Comparison of ENCODE assay signal across 24 cellular contexts in the genomic region with DNA sequence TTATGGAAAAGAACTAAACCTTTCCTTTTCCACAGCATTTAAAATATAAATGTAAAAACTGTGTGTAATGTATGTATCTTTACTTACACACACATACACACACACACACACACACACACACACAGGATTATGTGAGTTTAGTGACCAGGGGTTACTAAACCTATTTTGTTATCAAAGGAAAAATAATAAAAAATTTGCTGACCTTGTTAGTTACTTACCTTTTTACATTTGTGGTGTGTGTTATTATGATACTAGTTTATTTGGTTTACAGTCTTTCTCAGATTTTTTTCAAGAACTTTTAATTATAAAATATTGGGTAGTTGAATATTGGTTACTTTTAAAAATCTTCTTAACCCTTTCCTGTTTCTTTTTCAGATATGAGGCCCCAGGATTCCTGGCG. TPM values are rescaled to one million over a fixed set of nuclear protein-coding genes. Genes with fewer than 3 reads are reported as not detected.
DNase-seq lines count a peak whose midpoint lies in the region; ATAC-seq, FAIRE-seq and TF ChIP-seq lines count a peak whose summit lies in the region.
"Had no signal": no experiment of that assay in that cellular context is flagged by ENCODE, and none has a peak within 500 bp of the region (broad histone marks: within the 10 kb centered on the region; RNA-seq: fewer than 3 reads in every experiment).

No MANE protein-coding gene starts in this region.

- peaks cover 3% of the 10 kb centered on the region; the same call in 1 of the 2 replicates for H3K9me1 ChIP-seq in IMR-90 (ENCODE audit: insufficient read depth, low read length)
- H3K9me1 ChIP-seq in K562 (ENCODE audit: control insufficient read depth, insufficient read depth, low read length): no peaks in the 10 kb centered on the region

- no peak overlapping the region for H4K5ac ChIP-seq in IMR-90 (ENCODE audit: low read depth, low read length)

- BruUV-seq in IMR-90 (replicated peaks; lab: Mats Ljungman, UMichigan) (no TSS peak), K562 (replicated peaks; lab: Mats Ljungman, UMichigan) (no TSS peak)

- H3K9me3 ChIP-seq in IMR-90 (ENCODE audit: control insufficient read depth, insufficient read depth, low read length) (no peaks in the 10 kb centered on the region), K562 (replicated peaks; ENCODE audit: control insufficient read depth, insufficient read depth, low read depth, low read length) (no peaks in the 10 kb centered on the region), pancreas (no peaks in the 10 kb centered on the region)
- H3K9me3 ChIP-seq: BE2C; BLaER1 treated with 17β-estradiol and CSF1 and Interleukin-3, amounts not matched to agents 10 nM and 100 nM had no signal

- no peak overlapping the region for H3K27ac ChIP-seq in IMR-90 (ENCODE audit: insufficient read depth, low read length)
- no peak overlapping the region for H3K27ac ChIP-seq in K562 (ENCODE audit: extremely low read depth, low read depth, low read length)
- H3K27ac ChIP-seq in pancreas: no peak overlapping the region
- H3K27ac ChIP-seq: BLaER1 treated with 17β-estradiol and CSF1 and Interleukin-3, amounts not matched to agents 10 nM and 100 nM; GM23248 had no signal

- intact Hi-C loops in IMR-90 (cut with micrococcal nuclease) (no loop called here), K562 (cut with micrococcal nuclease) (no loop called here), pancreas (cut with DNase I) (no loop called here)

- no CpG with 5 or more reads among the region's 1 CpG for WGBS in IMR-90 (ENCODE audit: extremely low coverage in 2 of 2, insufficient read length in 1 of 2), 2 experiments
- 100% methylated on average over 1 of the region's 1 CpG for WGBS in K562 (ENCODE audit: insufficient coverage, low coverage, missing lambda C conversion rate)
- 98 to 100% methylated on average over 1 of the region's 1 CpG for WGBS in pancreas, 2 donors

- H3K4me2 ChIP-seq in IMR-90 (ENCODE audit: low read depth, low read length): no peak overlapping the region
- H3K4me2 ChIP-seq in K562 (ENCODE audit: insufficient read depth, low read length): no peak overlapping the region
- H3K4me2 ChIP-seq: BLaER1 treated with 17β-estradiol and CSF1 and Interleukin-3, amounts not matched to agents 10 nM and 100 nM had no signal

- no peak overlapping the region for H2BK120ac ChIP-seq in IMR-90 (ENCODE audit: low read depth, low read length)

- POLR2A ChIA-PET in IMR-90 (lab: Charles Lee; ENCODE audit: unreplicated experiment) (no interaction called here), K562 (lab: Yijun Ruan, JAX) (no interaction called here)

- H2BK15ac ChIP-seq in IMR-90 (ENCODE audit: low read depth, low read length): no peak overlapping the region

- no peak overlapping the region for H3K4me3 ChIP-seq in IMR-90 (ENCODE audit: insufficient read depth, low read depth, low read length)
- H3K4me3 ChIP-seq in K562: no peak overlapping the region
- H3K4me3 ChIP-seq in pancreas: no peak overlapping the region
- H3K4me3 ChIP-seq: BLaER1 treated with 17β-estradiol and CSF1 and Interleukin-3, amounts not matched to agents 10 nM and 100 nM; GM23248 had no signal

- DNase-seq in IMR-90: no peak
- DNase-seq in K562 (ENCODE audit: extremely low read depth in 1 of 4, low spot score in 3 of 4): no peak
- DNase-seq in Ammon's horn (ENCODE audit: low spot score): no peak
- DNase-seq in pancreas: no peak
- DNase-seq: BE2C; CD4-positive, alpha-beta T cell; CD8-positive, alpha-beta memory T cell; DMS 273 treated with DMSO at 0.1 percent for 48 hours; DMS79; EL; GF-D8; GM23248; H9; HFFc6 had no signal

- no peak overlapping the region for H2BK5ac ChIP-seq in IMR-90 (ENCODE audit: low read depth, low read length, poor library complexity, severe bottlenecking)

- no peak for TF ChIP-seq CTCF in IMR-90 (conservative IDR thresholded peaks at IDR 0.05; ENCODE audit: low read depth, low read length)
- no peak for TF ChIP-seq CTCF in K562 (IDR thresholded peaks at IDR 0.05 in 2 of 3, conservative IDR thresholded peaks at IDR 0.05 in 1 of 3; ENCODE audit: insufficient read depth in 2 of 3, low read depth in 1 of 3, low read length in 3 of 3)
- TF ChIP-seq CTCF in pancreas (IDR thresholded peaks at IDR 0.05): no peak

- CTCF ChIA-PET in IMR-90 (lab: Yijun Ruan, JAX) (no interaction called here), K562 (lab: Yijun Ruan, JAX; ENCODE audit: low intra/inter-chr PET ratio) (no interaction called here)

- no peak overlapping the region for H4K91ac ChIP-seq in IMR-90 (ENCODE audit: insufficient read depth, low read depth, low read length)

- peaks cover 8% of the 10 kb centered on the region; the same call in 1 of the 2 replicates for H4K20me1 ChIP-seq in IMR-90 (ENCODE audit: insufficient read depth, low read length)
- no peaks in the 10 kb centered on the region for H4K20me1 ChIP-seq in K562 (replicated peaks; ENCODE audit: control insufficient read depth, insufficient read depth, low read length)

- H3K36me3 ChIP-seq in IMR-90 (ENCODE audit: control insufficient read depth, insufficient read depth, low read length) (peaks cover 15% of the 10 kb centered on the region), K562 (ENCODE audit: control insufficient read depth, insufficient read depth, low read length) (peaks cover 49% of the 10 kb centered on the region), pancreas (peaks cover 0 to 27% (median 8%) of the 10 kb centered on the region in 3 donors)

- dilution Hi-C loops in IMR-90 (cut with HindIII; ENCODE audit: low sequenced_read_pairs, unreplicated experiment): no loop called here

- H3K9ac ChIP-seq in IMR-90 (ENCODE audit: low read depth, low read length) (no peak overlapping the region), K562 (ENCODE audit: insufficient read depth in 1 of 2, low read depth in 2 of 2, low read length in 2 of 2) (no peak overlapping the region)
- H3K9ac ChIP-seq: BLaER1 treated with 17β-estradiol and CSF1 and Interleukin-3, amounts not matched to agents 10 nM and 100 nM; GM23248 had no signal

- H2AFZ ChIP-seq in IMR-90 (replicated peaks; ENCODE audit: low read length, poor library complexity) (no peak overlapping the region), K562 (ENCODE audit: low read depth, low read length) (no peak overlapping the region)
- H2AFZ ChIP-seq: GM23248 had no signal

- H3K18ac ChIP-seq in IMR-90 (ENCODE audit: low read depth, low read length): no peak overlapping the region

- H3K79me2 ChIP-seq in K562 (ENCODE audit: control insufficient read depth, insufficient read depth, low read length): no peaks in the 10 kb centered on the region; the same call in 2 of the 3 replicates

- no peak overlapping the region for H3K23ac ChIP-seq in IMR-90 (ENCODE audit: low read depth, low read length)

- TF ChIP-seq RAD21 in IMR-90 (IDR thresholded peaks at IDR 0.05; ENCODE audit: low read length): no peak
- TF ChIP-seq RAD21 in K562 (CRISPR knock-in tag; conservative IDR thresholded peaks at IDR 0.05 in 1 of 2, IDR thresholded peaks at IDR 0.05 in 1 of 2): no peak

- H2AK5ac ChIP-seq in IMR-90 (ENCODE audit: low read depth, low read length): no peak overlapping the region

- H2AK9ac ChIP-seq in IMR-90 (replicated peaks; ENCODE audit: low read depth, low read length, poor library complexity): no peak overlapping the region

- in situ Hi-C loops in IMR-90 (cut with MboI; ENCODE audit: low sequenced_read_pairs) (no loop called here), K562 (cut with MboI) (no loop called here)

- H2BK20ac ChIP-seq in IMR-90 (ENCODE audit: low read depth, low read length): no peak overlapping the region

- no peak for ATAC-seq in IMR-90 (ENCODE audit: low read depth)
- ATAC-seq in K562: no peak
- no peak for ATAC-seq in GM18858 (IDR thresholded peaks at IDR 0.05; ENCODE audit: unreplicated experiment)
- no peak for ATAC-seq in pancreas

- H3K79me1 ChIP-seq in IMR-90 (ENCODE audit: low read depth in 1 of 2, low read length in 2 of 2): peaks cover 7 to 28% of the 10 kb centered on the region in 2 experiments; a peak in 3 of 4 replicates

- no peak for TF ChIP-seq POLR2A in IMR-90 (IDR thresholded peaks at IDR 0.05; ENCODE audit: low read depth, low read length)
- no peak for TF ChIP-seq POLR2A in K562 (conservative IDR thresholded peaks at IDR 0.05)

- H3K27me3 ChIP-seq in IMR-90 (ENCODE audit: control insufficient read depth, insufficient read depth, low read length) (no peaks in the 10 kb centered on the region), K562 (ENCODE audit: control insufficient read depth in 2 of 2, insufficient read depth in 2 of 2, low read length in 2 of 2) (no peaks in the 10 kb centered on the region), pancreas (no peaks in the 10 kb centered on the region)
- H3K27me3 ChIP-seq: BE2C; BLaER1 treated with 17β-estradiol and CSF1 and Interleukin-3, amounts not matched to agents 10 nM and 100 nM had no signal

- H4K8ac ChIP-seq in IMR-90 (ENCODE audit: low read depth in 2 of 2, low read length in 2 of 2): no peak overlapping the region

- FAIRE-seq in G401.6 (lab: Jason Lieb, UNC) (peak; percentile 27), K562 (lab: Jason Lieb, UNC) (no peak), pancreas (lab: Jason Lieb, UNC) (no peak)
- FAIRE-seq: D721Med, GM12891, GM18507, H1 had no signal

- no peaks in the 10 kb centered on the region for H3K4me1 ChIP-seq in IMR-90 (ENCODE audit: control insufficient read depth, insufficient read depth, low read length)
- no peaks in the 10 kb centered on the region for H3K4me1 ChIP-seq in K562 (replicated peaks in 1 of 2; ENCODE audit: control insufficient read depth in 2 of 2, insufficient read depth in 2 of 2, low read length in 2 of 2)
- H3K4me1 ChIP-seq in pancreas: no peaks in the 10 kb centered on the region
- H3K4me1 ChIP-seq: BLaER1 treated with 17β-estradiol and CSF1 and Interleukin-3, amounts not matched to agents 10 nM and 100 nM had no signal

- no peak overlapping the region for H3K56ac ChIP-seq in IMR-90 (ENCODE audit: extremely low read depth, insufficient read depth, low read length)

- H3K14ac ChIP-seq in IMR-90 (replicated peaks; ENCODE audit: low read depth, low read length): no peak overlapping the region

- no peak overlapping the region for H3K4ac ChIP-seq in IMR-90 (ENCODE audit: low read depth, low read length)

- no peak for TF ChIP-seq EP300 in K562 (IDR thresholded peaks at IDR 0.05; ENCODE audit: low read length)

RNA-seq across cellular contexts. Expression of gene NKX2-4, which starts 15.7 kb away (rescaled TPM):
- total RNA-seq in IMR-90 (2012; rRNA removed) (not detected in 2 replicates), K562 (2014; rRNA removed) (not detected in 2 replicates), K562 (2014; rRNA removed; fragmentation: Illumina TruSeq; extraction: Trizol) (not detected in 2 replicates), K562 (2015; rRNA removed; fragmentation: Illumina TruSeq; extraction: Trizol) (not detected in 2 replicates), K562 (2021) (not detected in 2 replicates), pancreas (not detected)
- polyA plus RNA-seq in IMR-90 (2012; rRNA removed) (not detected in 2 replicates), K562 (2011; rRNA removed) (not detected in 2 replicates), K562 (2014; fragmentation: Illumina TruSeq; extraction: Trizol) (not detected in 2 replicates), K562 (2014; fragmentation: Nextera tagmentation; extraction: Ambion mirVana) (not detected), K562 (2014; rRNA removed) (not detected in 2 replicates), pancreas (not detected)
- polyA plus RNA-seq in IMR-90 (2012; cell fraction: cytosol; rRNA removed): not detected in 2 replicates
- polyA plus RNA-seq in IMR-90 (2012; cell fraction: nucleus; rRNA removed; ENCODE audit: low replicate concordance): not detected in 2 replicates
- total RNA-seq in K562 (2011; cell fraction: chromatin; rRNA removed; ENCODE audit: low replicate concordance): not detected in 2 replicates
- not detected in 2 replicates for total RNA-seq in K562 (2011; cell fraction: nucleolus; rRNA removed)
- total RNA-seq in K562 (2011; cell fraction: nucleoplasm; rRNA removed): not detected in 2 replicates
- not detected in 2 replicates for polyA plus RNA-seq in K562 (2011; cell fraction: cytosol; rRNA removed)
- polyA plus RNA-seq in K562 (2011; cell fraction: nucleus; rRNA removed): not detected in 2 replicates
- not detected in 2 replicates for polyA plus RNA-seq in K562 (2012)
- not detected in 2 replicates for polyA minus RNA-seq in K562 (2011; rRNA and poly(A)+ RNA removed)
- polyA minus RNA-seq in K562 (2011; cell fraction: cytosol; rRNA and poly(A)+ RNA removed): not detected in 2 replicates
- polyA minus RNA-seq in K562 (2011; cell fraction: nucleus; rRNA and poly(A)+ RNA removed): not detected in 2 replicates
- total RNA-seq: A172; CD4-positive, alpha-beta T cell; CD8-positive, alpha-beta memory T cell; GM23248; HFFc6 had no signal
- polyA plus RNA-seq: AG04450; CD14-positive monocyte; CD8-positive, alpha-beta memory T cell; GM23248 had no signal
